Comparison of ENCODE assay signal across 23 cellular contexts in genomic region chr3:25485673-25486072, GRCh38. TPM values are rescaled to one million over a fixed set of nuclear protein-coding genes. Genes with fewer than 3 reads are reported as not detected.
DNase-seq lines count a peak whose midpoint lies in the region; ATAC-seq and TF ChIP-seq lines count a peak whose summit lies in the region.
"Had no signal": no experiment of that assay in that cellular context is flagged by ENCODE, and none has a peak within 500 bp of the region (broad histone marks: within the 10 kb centered on the region; RNA-seq: fewer than 3 reads in every experiment).

No MANE protein-coding gene starts in this region.

- ATAC-seq in SK-N-SH treated with all-trans-retinoic acid at 6 μM for 48 hours: peak; percentile 20; the same call in 2 of the 3 replicates
- ATAC-seq: GM12878, Panc1 had no signal

- H3K36me3 ChIP-seq in Loucy (ENCODE audit: insufficient read depth, low read length) (no peaks in the 10 kb centered on the region), tibial artery (no peaks in the 10 kb centered on the region)
- H3K36me3 ChIP-seq: BLaER1 treated with 17β-estradiol and CSF1 and Interleukin-3, amounts not matched to agents 10 nM and 100 nM had no signal

- no peak overlapping the region for H3K4me3 Mint-ChIP-seq in mesothelial cell of epicardium
- H3K4me3 Mint-ChIP-seq: CD4-positive, alpha-beta memory T cell; H9 had no signal

- peak overlapping the region; percentile 1 to 18 for H3K27ac ChIP-seq in tibial artery
- H3K27ac ChIP-seq: BLaER1 treated with 17β-estradiol and CSF1 and Interleukin-3, amounts not matched to agents 10 nM and 100 nM; GM23248 had no signal

- intact Hi-C loops in tibial artery (cut with DNase I; ENCODE audit: low total_unique reads): no loop called here

- peaks cover 81% of the 10 kb centered on the region for H3K4me1 Mint-ChIP-seq in mesothelial cell of epicardium
- H3K4me1 Mint-ChIP-seq: CD4-positive, alpha-beta memory T cell had no signal

- H3K9me3 Mint-ChIP-seq in mesothelial cell of epicardium: no peaks in the 10 kb centered on the region
- H3K9me3 Mint-ChIP-seq: H9 had no signal

- DNase-seq in mesothelial cell of epicardium (ENCODE audit: low spot score in 2 of 2, unreplicated experiment in 2 of 2): no peak
- no peak for DNase-seq in tibial artery
- DNase-seq in SHP77 treated with DMSO at 0.1 percent for 48 hours (lab: John Stamatoyannopoulos, UW): no peak
- DNase-seq in HCEC 1CT: no peak
- no peak for DNase-seq in epidermal melanocyte (ENCODE audit: insufficient read length, low spot score)
- DNase-seq: ACHN; Caco-2; CD4-positive, alpha-beta memory T cell; DMS 273 treated with DMSO at 0.1 percent for 48 hours; DMS79 treated with DMSO at 0.1 percent for 48 hours; GM23248; H9; KBM-7; NCI-H1092; NCI-H1436; NCI-H1930; NCI-H748 treated with DMSO at 0.1 percent for 48 hours; NK-92 treated with Interleukin-12 subunit alpha and Interleukin-12 subunit beta, amount 100 ng/mL, for 24 hours had no signal

- no peaks in the 10 kb centered on the region for H3K79me2 ChIP-seq in Loucy (ENCODE audit: insufficient read depth, low read length)

- H3K9me3 ChIP-seq in Loucy (ENCODE audit: insufficient read depth, low read depth, low read length) (no peaks in the 10 kb centered on the region), tibial artery (no peaks in the 10 kb centered on the region)
- H3K9me3 ChIP-seq: Caco-2 had no signal

- no peaks in the 10 kb centered on the region for H3K9me2 ChIP-seq in Loucy (replicated peaks; ENCODE audit: low read depth, low read length)

- H3K27me3 ChIP-seq in Loucy (ENCODE audit: insufficient read depth, low read length, poor library complexity, severe bottlenecking): no peaks in the 10 kb centered on the region
- H3K27me3 ChIP-seq in tibial artery: no peaks in the 10 kb centered on the region
- H3K27me3 ChIP-seq: BLaER1 treated with 17β-estradiol and CSF1 and Interleukin-3, amounts not matched to agents 10 nM and 100 nM had no signal

- H3K9ac ChIP-seq in Loucy (ENCODE audit: low read depth, low read length, poor library complexity, severe bottlenecking): no peak overlapping the region
- H3K9ac ChIP-seq: BLaER1 treated with 17β-estradiol and CSF1 and Interleukin-3, amounts not matched to agents 10 nM and 100 nM; GM23248 had no signal

- H3F3A ChIP-seq in Loucy (ENCODE audit: low read depth): no peaks in the 10 kb centered on the region

- no peaks in the 10 kb centered on the region for H4K20me1 ChIP-seq in Loucy (ENCODE audit: insufficient read depth, low read length, poor library complexity, severe bottlenecking)
- H4K20me1 ChIP-seq: BLaER1 treated with 17β-estradiol and CSF1 and Interleukin-3, amounts not matched to agents 10 nM and 100 nM had no signal

- H3K4me1 ChIP-seq in Loucy (ENCODE audit: insufficient read depth, low read length, poor library complexity, severe bottlenecking) (no peaks in the 10 kb centered on the region), tibial artery (peaks cover 0 to 57% (median 14%) of the 10 kb centered on the region in 4 donors)
- H3K4me1 ChIP-seq: BLaER1 treated with 17β-estradiol and CSF1 and Interleukin-3, amounts not matched to agents 10 nM and 100 nM had no signal

- H3K27ac Mint-ChIP-seq in mesothelial cell of epicardium: peak overlapping the region; percentile 73
- H3K27ac Mint-ChIP-seq: CD4-positive, alpha-beta memory T cell had no signal

- TF ChIP-seq CTCF in Loucy (conservative IDR thresholded peaks at IDR 0.05; ENCODE audit: low read length) (no peak), mesothelial cell of epicardium (IDR thresholded peaks at IDR 0.05; ENCODE audit: unreplicated experiment) (no peak), tibial artery (IDR thresholded peaks at IDR 0.05) (no peak)

- H3K27me3 Mint-ChIP-seq in mesothelial cell of epicardium (ENCODE audit: low read depth): no peaks in the 10 kb centered on the region
- H3K27me3 Mint-ChIP-seq: CD4-positive, alpha-beta memory T cell had no signal

- peak overlapping the region; percentile 4; the same call in 1 of the 2 replicates for H2AFZ ChIP-seq in Loucy (ENCODE audit: low read length)
- H2AFZ ChIP-seq: GM23248 had no signal

- H3K4me3 ChIP-seq in Loucy (ENCODE audit: low read length, poor library complexity, severe bottlenecking): no peak overlapping the region
- no peak overlapping the region for H3K4me3 ChIP-seq in tibial artery
- H3K4me3 ChIP-seq: BLaER1 treated with 17β-estradiol and CSF1 and Interleukin-3, amounts not matched to agents 10 nM and 100 nM; GM12878; GM23248 had no signal

- H3K4me2 ChIP-seq in Loucy (ENCODE audit: low read depth, low read length, poor library complexity, severe bottlenecking): no peak overlapping the region
- H3K4me2 ChIP-seq: BLaER1 treated with 17β-estradiol and CSF1 and Interleukin-3, amounts not matched to agents 10 nM and 100 nM had no signal

- H3K36me3 Mint-ChIP-seq in mesothelial cell of epicardium: no peaks in the 10 kb centered on the region
- H3K36me3 Mint-ChIP-seq: CD4-positive, alpha-beta memory T cell had no signal

TF ChIP-seq in SK-N-SH treated with all-trans-retinoic acid at 6 μM for 48 hours, 23 proteins besides CTCF, POLR2A, EP300 and RAD21:
- no peak for TF ChIP-seq ZC3H10 (CRISPR knock-in tag; IDR thresholded peaks at IDR 0.05)
- TF ChIP-seq TOX (CRISPR knock-in tag; IDR thresholded peaks at IDR 0.05; ENCODE audit: borderline replicate concordance): no peak
- TF ChIP-seq TCF4 (CRISPR knock-in tag; IDR thresholded peaks at IDR 0.05; ENCODE audit: borderline replicate concordance): no peak
- TF ChIP-seq PPARA (CRISPR knock-in tag; IDR thresholded peaks at IDR 0.05; ENCODE audit: borderline replicate concordance): no peak
- TF ChIP-seq CREB5 (CRISPR knock-in tag; IDR thresholded peaks at IDR 0.05; ENCODE audit: low read depth): no peak
- no peak for TF ChIP-seq ZNF8 (CRISPR knock-in tag; IDR thresholded peaks at IDR 0.05)
- TF ChIP-seq PATZ1 (CRISPR knock-in tag; IDR thresholded peaks at IDR 0.05; ENCODE audit: borderline replicate concordance): no peak
- TF ChIP-seq CSRNP3 (CRISPR knock-in tag; IDR thresholded peaks at IDR 0.05): no peak
TF ChIP-seq in SK-N-SH treated with all-trans-retinoic acid at 6 μM for 48 hours: peak in this region for 0.

RNA-seq across cellular contexts. Expression of gene RARB, which starts 57.6 kb away (rescaled TPM):
- 106 to 117 TPM (median 117 TPM) in 3 replicates for total RNA-seq in mesothelial cell of epicardium
- total RNA-seq: CD4-positive, alpha-beta memory T cell; GM12878; GM23248 had no signal
